Comparison of ENCODE assay signal across 17 cellular contexts in genomic region chr6:5562277-5562676, GRCh38.
DNase-seq lines count a peak whose midpoint lies in the region; ATAC-seq and TF ChIP-seq lines count a peak whose summit lies in the region.
"Had no signal": no experiment of that assay in that cellular context is flagged by ENCODE, and none has a peak within 500 bp of the region (broad histone marks: within the 10 kb centered on the region; RNA-seq: fewer than 3 reads in every experiment).

No MANE protein-coding gene starts in this region.

- no peaks in the 10 kb centered on the region for H3K4me1 ChIP-seq in CD8-positive, alpha-beta T cell (ENCODE audit: insufficient read depth, low read length)

- intact Hi-C loops in activated CD4-positive, alpha-beta T cell treated with anti-CD3 and anti-CD28 coated beads for 36 hours (cut with DNase I, micrococcal nuclease): no loop called here
- intact Hi-C loops in CD8-positive, alpha-beta T cell (cut with DNase I, micrococcal nuclease): no loop called here
- intact Hi-C loops in Right ventricle myocardium superior (cut with DNase I): no loop called here

- no peaks in the 10 kb centered on the region for H3K9me3 ChIP-seq in CD8-positive, alpha-beta T cell (ENCODE audit: low read length)

- peak; percentile 68 for ATAC-seq in activated CD4-positive, alpha-beta T cell treated with anti-CD3 and anti-CD28 coated beads for 36 hours
- no peak for ATAC-seq in CD8-positive, alpha-beta T cell
- peak; percentile 77 for ATAC-seq in esophagus mucosa
- no peak for ATAC-seq in Right ventricle myocardium superior (ENCODE audit: poor library complexity)
- ATAC-seq: GM12878, HepG2 had no signal

- no peaks in the 10 kb centered on the region for H3K27me3 ChIP-seq in CD8-positive, alpha-beta T cell (ENCODE audit: insufficient read depth, low read length)
- H3K27me3 ChIP-seq: BLaER1 treated with 17β-estradiol and CSF1 and Interleukin-3, amounts not matched to agents 10 nM and 100 nM had no signal

- POLR2A ChIA-PET in activated CD4-positive, alpha-beta T cell treated with anti-CD3 and anti-CD28 coated beads for 36 hours (lab: Charles Lee): no interaction called here
- POLR2A ChIA-PET in CD8-positive, alpha-beta T cell (lab: Charles Lee): no interaction called here

- TF ChIP-seq CTCF in CD8-positive, alpha-beta T cell (IDR thresholded peaks at IDR 0.05): no peak

- no peak overlapping the region for H3K27ac ChIP-seq in CD8-positive, alpha-beta T cell (ENCODE audit: low read depth, low read length)
- H3K27ac ChIP-seq: BLaER1 treated with 17β-estradiol and CSF1 and Interleukin-3, amounts not matched to agents 10 nM and 100 nM had no signal

- H3K9me3 Mint-ChIP-seq in activated CD4-positive, alpha-beta T cell treated with anti-CD3 and anti-CD28 coated beads for 36 hours (ENCODE audit: low read depth): no peaks in the 10 kb centered on the region
- H3K9me3 Mint-ChIP-seq in CD8-positive, alpha-beta T cell: no peaks in the 10 kb centered on the region

- no peaks in the 10 kb centered on the region for H3K27me3 Mint-ChIP-seq in activated CD4-positive, alpha-beta T cell treated with anti-CD3 and anti-CD28 coated beads for 36 hours
- H3K27me3 Mint-ChIP-seq in CD8-positive, alpha-beta T cell (ENCODE audit: low read depth): no peaks in the 10 kb centered on the region
- H3K27me3 Mint-ChIP-seq: CD4-positive, CD25-positive, alpha-beta regulatory T cell had no signal

- peaks cover 12% of the 10 kb centered on the region for H3K4me1 Mint-ChIP-seq in activated CD4-positive, alpha-beta T cell treated with anti-CD3 and anti-CD28 coated beads for 36 hours
- peaks cover 21% of the 10 kb centered on the region for H3K4me1 Mint-ChIP-seq in CD8-positive, alpha-beta T cell (ENCODE audit: low read depth)

- H3K4me3 ChIP-seq in CD8-positive, alpha-beta T cell (ENCODE audit: low read depth, low read length): no peak overlapping the region
- H3K4me3 ChIP-seq: BLaER1 treated with 17β-estradiol and CSF1 and Interleukin-3, amounts not matched to agents 10 nM and 100 nM; GM12878; GM23338 had no signal

- no peak for DNase-seq in activated CD4-positive, alpha-beta T cell treated with anti-CD3 and anti-CD28 coated beads for 36 hours
- no peak for DNase-seq in activated CD4-positive, alpha-beta T cell treated with anti-CD3 and anti-CD28 coated beads, Interleukin-2, amount 50 U/mL, for 1 hour
- DNase-seq in CD8-positive, alpha-beta T cell: no peak
- DNase-seq in RKO (ENCODE audit: low spot score): peak; percentile 20
- no peak for DNase-seq in Right ventricle myocardium superior
- no peak for DNase-seq in globus pallidus (ENCODE audit: low spot score)
- no peak for DNase-seq in NCI-H1436 (lab: John Stamatoyannopoulos, UW)
- DNase-seq: 8988T, Calu3, DMS 273 treated with DMSO at 0.1 percent for 48 hours, H7 had no signal

- no peak overlapping the region for H3K27ac Mint-ChIP-seq in activated CD4-positive, alpha-beta T cell treated with anti-CD3 and anti-CD28 coated beads for 36 hours
- H3K27ac Mint-ChIP-seq in CD8-positive, alpha-beta T cell: peak overlapping the region; percentile 43
- H3K27ac Mint-ChIP-seq: CD4-positive, CD25-positive, alpha-beta regulatory T cell; GM23338 had no signal

- H3K4me3 Mint-ChIP-seq in activated CD4-positive, alpha-beta T cell treated with anti-CD3 and anti-CD28 coated beads for 36 hours: no peak overlapping the region
- no peak overlapping the region for H3K4me3 Mint-ChIP-seq in CD8-positive, alpha-beta T cell
- H3K4me3 Mint-ChIP-seq: CD4-positive, CD25-positive, alpha-beta regulatory T cell; GM23338 had no signal

- no peaks in the 10 kb centered on the region for H3K36me3 ChIP-seq in CD8-positive, alpha-beta T cell (ENCODE audit: insufficient read depth, low read length)

- CTCF ChIA-PET in activated CD4-positive, alpha-beta T cell treated with anti-CD3 and anti-CD28 coated beads for 36 hours (lab: Charles Lee): no interaction called here
- CTCF ChIA-PET in CD8-positive, alpha-beta T cell (lab: Charles Lee): no interaction called here

- peaks cover 7% of the 10 kb centered on the region for H3K36me3 Mint-ChIP-seq in activated CD4-positive, alpha-beta T cell treated with anti-CD3 and anti-CD28 coated beads for 36 hours (ENCODE audit: low read depth)
- peaks cover 7% of the 10 kb centered on the region for H3K36me3 Mint-ChIP-seq in CD8-positive, alpha-beta T cell

Comparison
In these comparisons a context has a peak if more than half of its experiments do, and no peak if none do; other contexts are left out.
1. ATAC-seq: peak in activated CD4-positive, alpha-beta T cell treated with anti-CD3 and anti-CD28 coated beads for 36 hours (single experiment) and esophagus mucosa (single experiment); none in CD8-positive, alpha-beta T cell (single experiment) and Right ventricle myocardium superior (single experiment).